In the genomic region with DNA sequence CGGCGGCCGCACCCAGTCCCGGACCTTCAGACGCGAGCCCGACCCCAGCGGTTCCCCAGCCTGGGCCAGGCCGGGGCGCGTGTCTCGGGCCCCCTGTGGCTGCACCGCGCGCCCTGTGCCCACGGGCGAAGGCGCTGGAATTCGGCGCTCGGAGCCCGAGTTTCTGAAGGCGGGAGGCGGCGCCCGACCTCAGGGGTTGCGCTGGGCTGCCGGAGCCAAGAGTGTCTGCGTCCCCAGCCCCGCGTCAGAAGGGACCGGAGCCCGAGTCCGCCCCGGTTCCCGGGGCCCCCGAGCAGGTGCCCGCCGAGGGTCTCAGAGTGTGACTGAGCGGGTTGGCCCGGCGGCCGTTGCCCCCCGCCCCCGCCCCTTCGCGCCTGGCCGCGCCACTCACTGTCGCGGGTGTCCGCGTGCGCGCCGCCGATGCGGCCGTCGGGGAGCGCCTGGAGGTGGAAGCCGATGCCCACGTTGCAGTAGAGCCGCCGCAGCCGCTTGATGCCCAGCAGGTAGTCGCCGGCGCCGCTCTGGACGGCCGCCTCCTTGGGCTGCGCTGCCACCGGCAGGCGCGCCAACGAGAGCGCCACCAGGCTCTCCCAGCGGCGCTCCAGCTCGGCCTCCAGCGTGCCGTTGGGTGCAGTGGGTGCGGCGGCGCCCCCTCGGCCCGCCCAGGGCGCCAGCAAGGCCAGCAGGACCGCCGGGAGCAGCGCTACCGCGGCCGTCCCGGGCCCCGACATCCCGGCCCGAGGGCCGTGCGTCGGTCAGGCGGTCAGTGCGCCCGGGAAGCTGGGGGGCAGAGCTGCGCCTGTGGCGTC, we compare ENCODE assay signal across 29 cellular contexts. TPM values are rescaled to one million over a fixed set of nuclear protein-coding genes. Genes with fewer than 3 reads are reported as not detected.
DNase-seq lines count a peak whose midpoint lies in the region; ATAC-seq and TF ChIP-seq lines count a peak whose summit lies in the region.
"Had no signal": no experiment of that assay in that cellular context is flagged by ENCODE, and none has a peak within 500 bp of the region (broad histone marks: within the 10 kb centered on the region; RNA-seq: fewer than 3 reads in every experiment).

No MANE protein-coding gene starts in this region.

- H3K9me3 Mint-ChIP-seq in CD14-positive monocyte, result peaks cover 0 to 4% (median 0%) of the 10 kb centered on the region in 7 donors
- H3K9me3 Mint-ChIP-seq in neural progenitor cell, result no peaks in the 10 kb centered on the region
- H3K9me3 Mint-ChIP-seq: activated naive CD4-positive, alpha-beta T cell treated with anti-CD3 and anti-CD28 coated beads, Interleukin-2, amount 50 U/mL, for 24 hours; central memory CD8-positive, alpha-beta T cell; naive thymus-derived CD8-positive, alpha-beta T cell had no signal

- ATAC-seq in HG02981 (IDR thresholded peaks at IDR 0.05; ENCODE audit: unreplicated experiment), result no peak
- ATAC-seq: activated CD8-positive, alpha-beta memory T cell treated with anti-CD3 and anti-CD28 coated beads, Interleukin-2, amount 10 ng/mL, durations not matched to agents 7 days and 5 days; left colon; naive thymus-derived CD8-positive, alpha-beta T cell had no signal

- peaks cover 13% of the 10 kb centered on the region for H3K4me1 ChIP-seq in iPS DF 6.9 (ENCODE audit: control insufficient read depth, insufficient read depth, low read length)
- peaks cover 55% of the 10 kb centered on the region for H3K4me1 ChIP-seq in neural progenitor cell
- H3K4me1 ChIP-seq: vagina had no signal

- peaks cover 45 to 74% (median 52%) of the 10 kb centered on the region in 3 donors for H3K27me3 Mint-ChIP-seq in CD14-positive monocyte (ENCODE audit: low read depth in 3 of 3)
- H3K27me3 Mint-ChIP-seq in neural progenitor cell (ENCODE audit: insufficient read depth, low read depth), result peaks cover 57% of the 10 kb centered on the region

- H2AFZ ChIP-seq in neural progenitor cell (replicated peaks), result peak overlapping the region; percentile 73
- H2AFZ ChIP-seq: PC-9 had no signal

- H3K79me2 ChIP-seq in neural progenitor cell (ENCODE audit: low read depth), result no peaks in the 10 kb centered on the region

- H3K27me3 ChIP-seq in iPS DF 6.9 (ENCODE audit: control insufficient read depth, insufficient read depth, low read length), result peaks cover 15% of the 10 kb centered on the region; the same call in 1 of the 2 replicates
- H3K27me3 ChIP-seq in neural progenitor cell, result peaks cover 72% of the 10 kb centered on the region

- TF ChIP-seq CTCF in CD14-positive monocyte (IDR thresholded peaks at IDR 0.05), result no peak
- no peak for TF ChIP-seq CTCF in neural progenitor cell (IDR thresholded peaks at IDR 0.05)

- H3K4me3 Mint-ChIP-seq in CD14-positive monocyte (no peak overlapping the region), neural progenitor cell (no peak overlapping the region)
- H3K4me3 Mint-ChIP-seq: activated CD8-positive, alpha-beta memory T cell treated with anti-CD3 and anti-CD28 coated beads, Interleukin-2, amount 10 ng/mL, durations not matched to agents 7 days and 5 days; activated naive CD4-positive, alpha-beta T cell treated with anti-CD3 and anti-CD28 coated beads, Interleukin-2, amount 50 U/mL, for 24 hours; CD4-positive, alpha-beta memory T cell; central memory CD8-positive, alpha-beta T cell; naive thymus-derived CD8-positive, alpha-beta T cell had no signal

- intact Hi-C loops in CD14-positive monocyte (cut with micrococcal nuclease), result no loop called here

- no peak overlapping the region for H3K9ac ChIP-seq in neural progenitor cell

- H3K4me1 Mint-ChIP-seq in CD14-positive monocyte (no peaks in the 10 kb centered on the region), neural progenitor cell (peaks cover 9% of the 10 kb centered on the region)
- H3K4me1 Mint-ChIP-seq: activated CD8-positive, alpha-beta memory T cell treated with anti-CD3 and anti-CD28 coated beads, Interleukin-2, amount 10 ng/mL, durations not matched to agents 7 days and 5 days; activated naive CD4-positive, alpha-beta T cell treated with anti-CD3 and anti-CD28 coated beads, Interleukin-2, amount 50 U/mL, for 24 hours; CD4-positive, alpha-beta memory T cell; naive thymus-derived CD8-positive, alpha-beta T cell had no signal

- H3K27ac Mint-ChIP-seq in CD14-positive monocyte (no peak overlapping the region), neural progenitor cell (no peak overlapping the region)
- H3K27ac Mint-ChIP-seq: activated CD8-positive, alpha-beta memory T cell treated with anti-CD3 and anti-CD28 coated beads, Interleukin-2, amount 10 ng/mL, durations not matched to agents 7 days and 5 days; activated naive CD4-positive, alpha-beta T cell treated with anti-CD3 and anti-CD28 coated beads, Interleukin-2, amount 50 U/mL, for 24 hours; CD4-positive, alpha-beta memory T cell; mesothelial cell of epicardium; naive thymus-derived CD8-positive, alpha-beta T cell had no signal

- H3K4me3 ChIP-seq in iPS DF 6.9 (ENCODE audit: low read length), result peak overlapping the region; percentile 40; the same call in 1 of the 2 replicates
- peak overlapping the region; percentile 51 for H3K4me3 ChIP-seq in neural progenitor cell
- H3K4me3 ChIP-seq: PC-9, vagina had no signal

- H3K27ac ChIP-seq in iPS DF 6.9 (ENCODE audit: low read length) (no peak overlapping the region), neural progenitor cell (no peak overlapping the region)
- H3K27ac ChIP-seq: PC-9, vagina had no signal

- WGBS in iPS DF 6.9 (ENCODE audit: insufficient coverage, insufficient read length), result no CpG with 5 or more reads among the region's 107 CpGs

- peaks cover 13% of the 10 kb centered on the region for H4K20me1 ChIP-seq in neural progenitor cell (ENCODE audit: low read depth)

- H3F3A ChIP-seq in neural progenitor cell (ENCODE audit: low read depth), result peaks cover 29% of the 10 kb centered on the region

- H3K9me3 ChIP-seq in iPS DF 6.9 (ENCODE audit: control insufficient read depth, insufficient read depth, low read length), result no peaks in the 10 kb centered on the region
- H3K9me3 ChIP-seq in neural progenitor cell (ENCODE audit: low read depth), result no peaks in the 10 kb centered on the region
- H3K9me3 ChIP-seq: vagina had no signal

- DNase-seq in CD14-positive monocyte (ENCODE audit: low spot score), result peak; percentile 20
- peak; percentile 40 for DNase-seq in NCI-H69 (lab: John Stamatoyannopoulos, UW)
- DNase-seq in iPS DF 6.9 (ENCODE audit: low read depth, low spot score), result no peak
- DNase-seq in neural progenitor cell (ENCODE audit: low spot score), result peak; percentile 65
- DNase-seq in NCI-H146 treated with DMSO at 0.1 percent for 48 hours (lab: John Stamatoyannopoulos, UW; ENCODE audit: unreplicated experiment), result no peak
- no peak for DNase-seq in germinal center (ENCODE audit: low spot score)
- no peak for DNase-seq in COR-L47 (lab: John Stamatoyannopoulos, UW)
- DNase-seq: activated CD4-positive, alpha-beta T cell treated with anti-CD3 and anti-CD28 coated beads for 48 hours; activated CD8-positive, alpha-beta memory T cell treated with anti-CD3 and anti-CD28 coated beads, Interleukin-2, amount 10 ng/mL, durations not matched to agents 7 days and 5 days; anterior cingulate cortex; CD4-positive, alpha-beta memory T cell; DMS153; left colon; naive thymus-derived CD8-positive, alpha-beta T cell; NCI-H1092; NCI-H2029; NCI-H345; PC-9; SIG-M5; substantia nigra had no signal

- H3K36me3 Mint-ChIP-seq in CD14-positive monocyte (no peaks in the 10 kb centered on the region), neural progenitor cell (no peaks in the 10 kb centered on the region)
- H3K36me3 Mint-ChIP-seq: activated CD8-positive, alpha-beta memory T cell treated with anti-CD3 and anti-CD28 coated beads, Interleukin-2, amount 10 ng/mL, durations not matched to agents 7 days and 5 days; activated naive CD4-positive, alpha-beta T cell treated with anti-CD3 and anti-CD28 coated beads, Interleukin-2, amount 50 U/mL, for 24 hours; CD4-positive, alpha-beta memory T cell; mesothelial cell of epicardium; naive thymus-derived CD8-positive, alpha-beta T cell had no signal

- H3K36me3 ChIP-seq in iPS DF 6.9 (ENCODE audit: control insufficient read depth, insufficient read depth, low read length) (no peaks in the 10 kb centered on the region; the same call in 1 of the 2 replicates), neural progenitor cell (no peaks in the 10 kb centered on the region)
- H3K36me3 ChIP-seq: vagina had no signal

- peak overlapping the region; percentile 75 for H3K4me2 ChIP-seq in neural progenitor cell
- H3K4me2 ChIP-seq: PC-9 had no signal

RNA-seq across cellular contexts. Expression of a gene that starts 0.6 kb away (rescaled TPM):
- not detected for polyA plus RNA-seq in CD14-positive monocyte
- 0.22 TPM in 1 of 2 replicates, not detected in the other for total RNA-seq in neural progenitor cell (ENCODE audit: low replicate concordance)
- total RNA-seq: activated CD8-positive, alpha-beta memory T cell treated with anti-CD3 and anti-CD28 coated beads, Interleukin-2, amount 10 ng/mL, durations not matched to agents 7 days and 5 days; CD4-positive, alpha-beta memory T cell; dermis microvascular lymphatic vessel endothelial cell; epithelial cell of proximal tubule; fibroblast of villous mesenchyme; left colon; mesothelial cell of epicardium; naive thymus-derived CD8-positive, alpha-beta T cell; PC-9; T-helper 1 cell treated with Interleukin-12 subunit alpha and Interleukin-12 subunit beta and Interleukin-4 antibody, amounts not matched to agents 30 ng/mL and 1 ng/mL, for 36 hours; vagina had no signal
- polyA plus RNA-seq: CD4-positive, alpha-beta memory T cell; naive thymus-derived CD8-positive, alpha-beta T cell had no signal

RNA-seq across cellular contexts. Expression of a gene that starts 44.7 kb away (rescaled TPM):
- polyA plus RNA-seq in CD14-positive monocyte, result not detected
- total RNA-seq in neural progenitor cell (ENCODE audit: low replicate concordance), result not detected in 2 replicates
- total RNA-seq: activated CD8-positive, alpha-beta memory T cell treated with anti-CD3 and anti-CD28 coated beads, Interleukin-2, amount 10 ng/mL, durations not matched to agents 7 days and 5 days; CD4-positive, alpha-beta memory T cell; dermis microvascular lymphatic vessel endothelial cell; epithelial cell of proximal tubule; fibroblast of villous mesenchyme; left colon; mesothelial cell of epicardium; naive thymus-derived CD8-positive, alpha-beta T cell; PC-9; T-helper 1 cell treated with Interleukin-12 subunit alpha and Interleukin-12 subunit beta and Interleukin-4 antibody, amounts not matched to agents 30 ng/mL and 1 ng/mL, for 36 hours; vagina had no signal
- polyA plus RNA-seq: CD4-positive, alpha-beta memory T cell; naive thymus-derived CD8-positive, alpha-beta T cell had no signal

Comparison
In these comparisons a context has a peak if more than half of its experiments do, and no peak if none do; other contexts are left out.
1. DNase-seq: peak in CD14-positive monocyte (single experiment), NCI-H69 (single experiment) and neural progenitor cell (single experiment); none in iPS DF 6.9 (single experiment), NCI-H146 treated with DMSO at 0.1 percent for 48 hours (single experiment), germinal center (single experiment) and COR-L47 (single experiment).